Comparison of ENCODE assay signal across 9 cellular contexts in genomic region chr18:35458677-35459441, GRCh38. TPM values are rescaled to one million over a fixed set of nuclear protein-coding genes. Genes with fewer than 3 reads are reported as not detected.
DNase-seq lines count a peak whose midpoint lies in the region; ATAC-seq and TF ChIP-seq lines count a peak whose summit lies in the region.
"Had no signal": no experiment of that assay in that cellular context is flagged by ENCODE, and none has a peak within 500 bp of the region (broad histone marks: within the 10 kb centered on the region; RNA-seq: fewer than 3 reads in every experiment).

No MANE protein-coding gene starts in this region.

- ATAC-seq in HG03432 (IDR thresholded peaks at IDR 0.05; ENCODE audit: unreplicated experiment) (peak; percentile 81), left lung (peak; percentile 85)

- no peak overlapping the region for H3K4me3 ChIP-seq in brain microvascular endothelial cell (ENCODE audit: low read depth, low read length)
- H3K4me3 ChIP-seq in left lung: no peak overlapping the region
- H3K4me3 ChIP-seq: thoracic aorta had no signal

- DNase-seq in GM03348 (ENCODE audit: low spot score) (peak; percentile 60), brain microvascular endothelial cell (peak; percentile 86), left lung (peak; percentile 66 to 79), NCI-H345 treated with DMSO at 0.1 percent for 48 hours (lab: John Stamatoyannopoulos, UW; ENCODE audit: unreplicated experiment) (no peak), mesenteric fat pad (ENCODE audit: low spot score) (no peak), SK-N-DZ (ENCODE audit: low spot score) (no peak), NCI-H526 (lab: John Stamatoyannopoulos, UW) (no peak)

- H3K9me3 ChIP-seq in left lung: no peaks in the 10 kb centered on the region
- H3K9me3 ChIP-seq: thoracic aorta had no signal

- intact Hi-C loops in left lung (cut with DNase I): no loop called here

- H3K4me1 ChIP-seq in left lung: peaks cover 11 to 27% of the 10 kb centered on the region in 2 donors

- in situ Hi-C loops in brain microvascular endothelial cell (cut with HindIII; ENCODE audit: low pct_ligation_motif_present, low sequenced_read_pairs): no loop called here

- H3K36me3 ChIP-seq in brain microvascular endothelial cell (replicated peaks): no peaks in the 10 kb centered on the region
- H3K36me3 ChIP-seq in left lung: no peaks in the 10 kb centered on the region
- H3K36me3 ChIP-seq: thoracic aorta had no signal

- peak overlapping the region; percentile 46 for H3K27ac ChIP-seq in brain microvascular endothelial cell
- H3K27ac ChIP-seq in left lung: peak overlapping the region in 1 of 2 donors; percentile 53
- H3K27ac ChIP-seq: thoracic aorta had no signal

- no peak for TF ChIP-seq CTCF in brain microvascular endothelial cell (IDR thresholded peaks at IDR 0.05; ENCODE audit: low read depth, low read length, missing control alignments)
- no peak for TF ChIP-seq CTCF in left lung (IDR thresholded peaks at IDR 0.05)

- H3K27me3 ChIP-seq in brain microvascular endothelial cell (replicated peaks) (no peaks in the 10 kb centered on the region), left lung (no peaks in the 10 kb centered on the region)

RNA-seq across cellular contexts. Expression of gene INO80C, which starts 38.9 kb away (rescaled TPM):
- total RNA-seq in left lung: 10 to 100 TPM; 27.0 to 28.0 TPM
- 18.6 TPM for total RNA-seq in mesenteric fat pad
- polyA plus RNA-seq in SK-N-DZ (2014; cell fraction: cytosol; rRNA removed): 3.7 and 7.2 TPM in 2 replicates
- 8.6 and 29.1 TPM in 2 replicates for polyA plus RNA-seq in SK-N-DZ (2014; cell fraction: nucleus; rRNA removed)

Comparison
In these comparisons a context has a peak if more than half of its experiments do, and no peak if none do; other contexts are left out.
1. DNase-seq: peak in GM03348 (single experiment), brain microvascular endothelial cell (single experiment) and left lung (2 of 2); none in NCI-H345 treated with DMSO at 0.1 percent for 48 hours (single experiment), mesenteric fat pad (single experiment), SK-N-DZ (single experiment) and NCI-H526 (0 of 2).